In the genomic region with DNA sequence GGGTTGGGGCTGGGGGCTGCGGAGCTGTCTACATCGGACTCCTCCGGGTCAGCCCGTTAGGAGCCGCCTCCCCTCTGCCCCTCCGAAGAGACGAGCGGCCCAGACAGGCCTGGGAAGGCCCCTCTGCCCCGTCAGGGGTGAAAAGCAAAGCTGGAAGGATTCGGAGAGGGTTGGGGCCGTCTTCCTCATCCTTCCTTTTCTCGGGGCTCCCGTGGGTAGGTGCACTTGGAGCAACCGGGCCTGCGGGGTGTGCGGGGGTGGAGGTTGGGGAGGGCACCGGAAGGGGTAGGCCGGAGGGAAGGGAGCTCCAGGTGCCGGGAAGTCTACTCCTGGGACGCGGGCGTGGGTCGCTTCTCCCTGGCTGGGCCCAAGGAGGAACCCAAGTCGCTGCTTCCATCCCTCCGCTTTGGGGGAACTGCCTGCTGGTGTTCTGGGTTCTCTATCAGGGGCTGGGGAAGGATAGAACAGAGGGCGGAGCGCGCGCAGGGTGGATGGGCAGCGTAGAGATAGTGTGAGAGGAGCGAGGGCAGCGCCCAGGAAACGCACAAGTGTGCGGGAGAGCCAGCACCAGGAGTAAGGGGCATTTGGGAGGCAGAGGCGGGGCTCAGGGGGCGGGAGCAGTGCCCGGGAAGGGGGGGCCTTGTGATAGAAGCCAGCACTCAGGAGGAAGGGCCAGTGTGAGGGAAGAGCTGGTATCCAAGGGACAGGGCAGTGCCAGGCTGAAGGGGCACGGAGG, we compare ENCODE assay signal across 8 cellular contexts. TPM values are rescaled to one million over a fixed set of nuclear protein-coding genes. Genes with fewer than 3 reads are reported as not detected.
DNase-seq lines count a peak whose midpoint lies in the region; ATAC-seq and TF ChIP-seq lines count a peak whose summit lies in the region.

No MANE protein-coding gene starts in this region.

- H3K36me3 ChIP-seq in brain microvascular endothelial cell (replicated peaks) (peaks cover 9% of the 10 kb centered on the region), smooth muscle cell (ENCODE audit: low read depth) (peaks cover 4% of the 10 kb centered on the region)

- ATAC-seq in GM19455 (IDR thresholded peaks at IDR 0.05; ENCODE audit: unreplicated experiment): peak; percentile 1

- 0% methylated on average over 24 of the region's 38 CpGs for WGBS in smooth muscle cell (ENCODE audit: low lambda C conversion rate)

- peaks cover 24% of the 10 kb centered on the region for H3K79me2 ChIP-seq in smooth muscle cell (ENCODE audit: low read depth)

- peaks cover 21% of the 10 kb centered on the region for H3K4me1 Mint-ChIP-seq in T-helper 1 cell treated with Interleukin-12 subunit alpha and Interleukin-12 subunit beta and Interleukin-4 antibody, amounts not matched to agents 30 μg/mL and 1 μg/mL, for 36 hours (ENCODE audit: low read depth)

- no peaks in the 10 kb centered on the region for H3K9me3 ChIP-seq in smooth muscle cell (replicated peaks; ENCODE audit: low read depth)

- H3K4me3 Mint-ChIP-seq in T-helper 1 cell treated with Interleukin-12 subunit alpha and Interleukin-12 subunit beta and Interleukin-4 antibody, amounts not matched to agents 30 μg/mL and 1 μg/mL, for 36 hours: peak overlapping the region; percentile 94

- H3K9me3 Mint-ChIP-seq in T-helper 1 cell treated with Interleukin-12 subunit alpha and Interleukin-12 subunit beta and Interleukin-4 antibody, amounts not matched to agents 30 μg/mL and 1 μg/mL, for 36 hours: no peaks in the 10 kb centered on the region

- no peak for TF ChIP-seq CTCF in LNCaP clone FGC (IDR thresholded peaks at IDR 0.05; ENCODE audit: control insufficient read depth, extremely low read depth, insufficient read depth)
- TF ChIP-seq CTCF in brain microvascular endothelial cell (IDR thresholded peaks at IDR 0.05; ENCODE audit: low read depth, low read length, missing control alignments): no peak
- TF ChIP-seq CTCF in smooth muscle cell (IDR thresholded peaks at IDR 0.05; ENCODE audit: borderline replicate concordance, insufficient read depth, poor library complexity, severe bottlenecking): no peak

- peaks cover 10% of the 10 kb centered on the region for H4K20me1 ChIP-seq in smooth muscle cell (ENCODE audit: low read depth)

- in situ Hi-C loops in brain microvascular endothelial cell (cut with HindIII; ENCODE audit: low pct_ligation_motif_present, low sequenced_read_pairs): loop anchor here (25.0 kb wide), 1 partner anchor 175 kb away; no protein-coding TSS in a partner anchor

- H3K27ac Mint-ChIP-seq in T-helper 1 cell treated with Interleukin-12 subunit alpha and Interleukin-12 subunit beta and Interleukin-4 antibody, amounts not matched to agents 30 μg/mL and 1 μg/mL, for 36 hours: peak overlapping the region; percentile 94

- no peaks in the 10 kb centered on the region for H3K27me3 ChIP-seq in brain microvascular endothelial cell (replicated peaks)
- no peaks in the 10 kb centered on the region for H3K27me3 ChIP-seq in smooth muscle cell (ENCODE audit: low read depth)

- peaks cover 15% of the 10 kb centered on the region for H3K4me1 ChIP-seq in smooth muscle cell (ENCODE audit: low read depth)

- peak overlapping the region; percentile 92 for H3K4me2 ChIP-seq in smooth muscle cell

- peaks cover 23% of the 10 kb centered on the region for H3K36me3 Mint-ChIP-seq in T-helper 1 cell treated with Interleukin-12 subunit alpha and Interleukin-12 subunit beta and Interleukin-4 antibody, amounts not matched to agents 30 μg/mL and 1 μg/mL, for 36 hours (ENCODE audit: low read depth)

- DNase-seq in C1 segment of cervical spinal cord (lab: John Stamatoyannopoulos, UW): peak in 13 of 14 donors; percentile 36 to 92 (median 85)
- DNase-seq in LNCaP clone FGC (ENCODE audit: low read depth): peak; percentile 41
- peak; percentile 34 for DNase-seq in brain microvascular endothelial cell
- peak; percentile 35 for DNase-seq in iPS-NIHi7 (ENCODE audit: extremely low spot score)
- peak; percentile 68 for DNase-seq in smooth muscle cell (lab: John Stamatoyannopoulos, UW; ENCODE audit: unreplicated experiment)
- DNase-seq in cortex of kidney (lab: John Stamatoyannopoulos, UW): no peak

- H3F3A ChIP-seq in smooth muscle cell (ENCODE audit: low read depth): peaks cover 12% of the 10 kb centered on the region

- H2AFZ ChIP-seq in smooth muscle cell (ENCODE audit: low read depth): peak overlapping the region; percentile 28

- peaks cover 9% of the 10 kb centered on the region for H3K27me3 Mint-ChIP-seq in T-helper 1 cell treated with Interleukin-12 subunit alpha and Interleukin-12 subunit beta and Interleukin-4 antibody, amounts not matched to agents 30 μg/mL and 1 μg/mL, for 36 hours (ENCODE audit: low read depth)

- H3K9ac ChIP-seq in smooth muscle cell (ENCODE audit: low read depth): peak overlapping the region; percentile 98

- H3K4me3 ChIP-seq in LNCaP clone FGC (ENCODE audit: low read depth, low read length) (peak overlapping the region; percentile 96), brain microvascular endothelial cell (ENCODE audit: low read depth, low read length) (peak overlapping the region; percentile 82), smooth muscle cell (peak overlapping the region; percentile 77)

- H3K27ac ChIP-seq in brain microvascular endothelial cell (peak overlapping the region; percentile 98), smooth muscle cell (ENCODE audit: low read depth) (peak overlapping the region; percentile 98)

RNA-seq across cellular contexts. Expression of gene POLR2H, which starts 0.6 kb away (rescaled TPM):
- 87.0 and 154 TPM in 2 replicates for total RNA-seq in smooth muscle cell
- polyA plus RNA-seq in smooth muscle cell: 64.6 and 77.9 TPM in 2 replicates

RNA-seq across cellular contexts. Expression of gene CLCN2, which starts 0.7 kb away (rescaled TPM):
- 2.3 and 4.1 TPM in 2 replicates for total RNA-seq in smooth muscle cell
- polyA plus RNA-seq in smooth muscle cell: 4.5 and 6.5 TPM in 2 replicates

RNA-seq across cellular contexts. Expression of gene THPO, which starts 15.9 kb away (rescaled TPM):
- total RNA-seq in smooth muscle cell: 0.22 TPM in 1 of 2 replicates, not detected in the other
- 0.45 TPM in 1 of 2 replicates, not detected in the other for polyA plus RNA-seq in smooth muscle cell

RNA-seq across cellular contexts. Expression of gene CHRD, which starts 17.8 kb away (rescaled TPM):
- total RNA-seq in smooth muscle cell: 1.5 and 7.1 TPM in 2 replicates
- polyA plus RNA-seq in smooth muscle cell: 2.5 and 4.9 TPM in 2 replicates

RNA-seq across cellular contexts. Expression of gene FAM131A, which starts 24.7 kb away (rescaled TPM):
- 13.6 and 20.2 TPM in 2 replicates for total RNA-seq in smooth muscle cell
- polyA plus RNA-seq in smooth muscle cell: 15.3 and 15.8 TPM in 2 replicates
